In the genomic region with DNA sequence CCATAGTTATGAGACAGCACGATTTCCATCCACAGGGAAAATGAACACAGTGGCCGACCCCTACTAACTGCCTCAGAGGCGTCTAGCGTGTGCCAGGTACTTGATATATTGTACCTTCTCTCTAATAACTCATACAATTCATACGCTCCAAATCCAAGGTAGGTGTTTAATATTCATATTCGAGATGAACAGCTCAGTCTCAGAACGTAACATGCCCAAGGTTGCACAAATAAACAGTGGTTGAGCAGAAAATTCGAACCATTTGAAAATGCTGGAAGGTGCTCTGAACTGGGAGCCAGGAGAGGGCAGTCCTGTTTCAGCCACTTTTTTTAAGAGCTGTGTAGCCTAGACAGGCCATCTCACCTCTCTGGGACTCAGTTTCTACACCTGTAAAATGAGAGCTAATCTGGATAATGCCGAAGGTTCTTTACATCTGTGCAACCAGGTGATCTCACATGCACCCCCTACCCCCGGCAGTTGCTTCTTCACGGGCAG, we compare ENCODE assay signal across 1 cellular context.
TF ChIP-seq lines count a peak whose summit lies in the region.

No MANE protein-coding gene starts in this region.

TF ChIP-seq in GM12878, 131 proteins besides CTCF, POLR2A, EP300 and RAD21:
- TF ChIP-seq TCF3 (IDR thresholded peaks at IDR 0.05; ENCODE audit: borderline replicate concordance, insufficient read depth, low read depth, low read length) (no peak), PML (IDR thresholded peaks at IDR 0.05; ENCODE audit: low read length) (no peak), SPI1 (IDR thresholded peaks at IDR 0.05; ENCODE audit: borderline replicate concordance, insufficient read depth, low read depth, low read length) (no peak), RFX5 (IDR thresholded peaks at IDR 0.05; ENCODE audit: low read depth, low read length) (no peak), HDAC6 (IDR thresholded peaks at IDR 0.05; ENCODE audit: unreplicated experiment) (no peak), ETV6 (conservative IDR thresholded peaks at IDR 0.05 in 1 of 2, IDR thresholded peaks at IDR 0.05 in 1 of 2; ENCODE audit: borderline replicate concordance in 1 of 2, low read depth in 1 of 2) (no peak), ZNF24 (IDR thresholded peaks at IDR 0.05) (no peak), SMAD5 (IDR thresholded peaks at IDR 0.05; ENCODE audit: low read depth) (no peak), BRCA1 (IDR thresholded peaks at IDR 0.05; ENCODE audit: low read depth, low read length) (no peak), NR2C2 (IDR thresholded peaks at IDR 0.05; ENCODE audit: borderline replicate concordance, control insufficient read depth, insufficient read length, low read depth) (no peak), TBL1XR1 (IDR thresholded peaks at IDR 0.05; ENCODE audit: low read depth, low read length) (no peak), SMAD1 (IDR thresholded peaks at IDR 0.05; ENCODE audit: low read depth, partially characterized antibody) (no peak), MYC (IDR thresholded peaks at IDR 0.05; ENCODE audit: insufficient read depth, insufficient read length, insufficient replicate concordance, low read length, severe bottlenecking) (no peak), HDGF (IDR thresholded peaks at IDR 0.05) (no peak), ESRRA (IDR thresholded peaks at IDR 0.05; ENCODE audit: low read length) (no peak), CHD1 (IDR thresholded peaks at IDR 0.05; ENCODE audit: low read depth, low read length) (no peak), MXI1 (IDR thresholded peaks at IDR 0.05; ENCODE audit: low read depth, low read length) (no peak)
- TF ChIP-seq, protein P1, sequence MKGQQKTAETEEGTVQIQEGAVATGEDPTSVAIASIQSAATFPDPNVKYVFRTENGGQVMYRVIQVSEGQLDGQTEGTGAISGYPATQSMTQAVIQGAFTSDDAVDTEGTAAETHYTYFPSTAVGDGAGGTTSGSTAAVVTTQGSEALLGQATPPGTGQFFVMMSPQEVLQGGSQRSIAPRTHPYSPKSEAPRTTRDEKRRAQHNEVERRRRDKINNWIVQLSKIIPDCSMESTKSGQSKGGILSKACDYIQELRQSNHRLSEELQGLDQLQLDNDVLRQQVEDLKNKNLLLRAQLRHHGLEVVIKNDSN (IDR thresholded peaks at IDR 0.05; ENCODE audit: borderline replicate concordance, extremely low read length, insufficient read depth, low read depth, low read length), result no peak
- TF ChIP-seq, protein P2, sequence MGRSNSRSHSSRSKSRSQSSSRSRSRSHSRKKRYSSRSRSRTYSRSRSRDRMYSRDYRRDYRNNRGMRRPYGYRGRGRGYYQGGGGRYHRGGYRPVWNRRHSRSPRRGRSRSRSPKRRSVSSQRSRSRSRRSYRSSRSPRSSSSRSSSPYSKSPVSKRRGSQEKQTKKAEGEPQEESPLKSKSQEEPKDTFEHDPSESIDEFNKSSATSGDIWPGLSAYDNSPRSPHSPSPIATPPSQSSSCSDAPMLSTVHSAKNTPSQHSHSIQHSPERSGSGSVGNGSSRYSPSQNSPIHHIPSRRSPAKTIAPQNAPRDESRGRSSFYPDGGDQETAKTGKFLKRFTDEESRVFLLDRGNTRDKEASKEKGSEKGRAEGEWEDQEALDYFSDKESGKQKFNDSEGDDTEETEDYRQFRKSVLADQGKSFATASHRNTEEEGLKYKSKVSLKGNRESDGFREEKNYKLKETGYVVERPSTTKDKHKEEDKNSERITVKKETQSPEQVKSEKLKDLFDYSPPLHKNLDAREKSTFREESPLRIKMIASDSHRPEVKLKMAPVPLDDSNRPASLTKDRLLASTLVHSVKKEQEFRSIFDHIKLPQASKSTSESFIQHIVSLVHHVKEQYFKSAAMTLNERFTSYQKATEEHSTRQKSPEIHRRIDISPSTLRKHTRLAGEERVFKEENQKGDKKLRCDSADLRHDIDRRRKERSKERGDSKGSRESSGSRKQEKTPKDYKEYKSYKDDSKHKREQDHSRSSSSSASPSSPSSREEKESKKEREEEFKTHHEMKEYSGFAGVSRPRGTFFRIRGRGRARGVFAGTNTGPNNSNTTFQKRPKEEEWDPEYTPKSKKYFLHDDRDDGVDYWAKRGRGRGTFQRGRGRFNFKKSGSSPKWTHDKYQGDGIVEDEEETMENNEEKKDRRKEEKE (IDR thresholded peaks at IDR 0.05), result no peak
- TF ChIP-seq, protein P3, sequence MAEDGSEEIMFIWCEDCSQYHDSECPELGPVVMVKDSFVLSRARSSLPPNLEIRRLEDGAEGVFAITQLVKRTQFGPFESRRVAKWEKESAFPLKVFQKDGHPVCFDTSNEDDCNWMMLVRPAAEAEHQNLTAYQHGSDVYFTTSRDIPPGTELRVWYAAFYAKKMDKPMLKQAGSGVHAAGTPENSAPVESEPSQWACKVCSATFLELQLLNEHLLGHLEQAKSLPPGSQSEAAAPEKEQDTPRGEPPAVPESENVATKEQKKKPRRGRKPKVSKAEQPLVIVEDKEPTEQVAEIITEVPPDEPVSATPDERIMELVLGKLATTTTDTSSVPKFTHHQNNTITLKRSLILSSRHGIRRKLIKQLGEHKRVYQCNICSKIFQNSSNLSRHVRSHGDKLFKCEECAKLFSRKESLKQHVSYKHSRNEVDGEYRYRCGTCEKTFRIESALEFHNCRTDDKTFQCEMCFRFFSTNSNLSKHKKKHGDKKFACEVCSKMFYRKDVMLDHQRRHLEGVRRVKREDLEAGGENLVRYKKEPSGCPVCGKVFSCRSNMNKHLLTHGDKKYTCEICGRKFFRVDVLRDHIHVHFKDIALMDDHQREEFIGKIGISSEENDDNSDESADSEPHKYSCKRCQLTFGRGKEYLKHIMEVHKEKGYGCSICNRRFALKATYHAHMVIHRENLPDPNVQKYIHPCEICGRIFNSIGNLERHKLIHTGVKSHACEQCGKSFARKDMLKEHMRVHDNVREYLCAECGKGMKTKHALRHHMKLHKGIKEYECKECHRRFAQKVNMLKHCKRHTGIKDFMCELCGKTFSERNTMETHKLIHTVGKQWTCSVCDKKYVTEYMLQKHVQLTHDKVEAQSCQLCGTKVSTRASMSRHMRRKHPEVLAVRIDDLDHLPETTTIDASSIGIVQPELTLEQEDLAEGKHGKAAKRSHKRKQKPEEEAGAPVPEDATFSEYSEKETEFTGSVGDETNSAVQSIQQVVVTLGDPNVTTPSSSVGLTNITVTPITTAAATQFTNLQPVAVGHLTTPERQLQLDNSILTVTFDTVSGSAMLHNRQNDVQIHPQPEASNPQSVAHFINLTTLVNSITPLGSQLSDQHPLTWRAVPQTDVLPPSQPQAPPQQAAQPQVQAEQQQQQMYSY (CRISPR knock-in tag; IDR thresholded peaks at IDR 0.05), result no peak
TF ChIP-seq in GM12878: peak in this region for 0.
